18 cellular contexts compared by ENCODE assay signal in the genomic region with DNA sequence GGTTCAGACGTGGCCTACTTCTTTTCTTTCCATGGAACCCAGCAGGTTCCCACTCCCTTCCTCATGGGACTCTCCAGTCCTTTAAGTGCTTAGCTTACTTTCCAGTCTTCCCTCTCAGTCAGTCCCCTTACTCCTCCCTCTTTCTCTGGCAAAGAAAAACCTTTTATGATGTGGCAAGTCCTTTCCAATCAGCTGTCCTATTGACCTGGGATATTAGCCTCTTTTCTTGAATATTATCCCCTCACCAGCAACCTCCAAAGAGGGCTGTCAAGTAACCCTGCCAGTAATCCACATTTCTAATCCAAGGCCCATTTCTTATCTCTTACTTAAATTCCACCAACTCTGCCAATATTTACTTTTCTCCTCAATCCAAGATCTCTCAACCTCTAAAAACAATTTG. TPM values are rescaled to one million over a fixed set of nuclear protein-coding genes. Genes with fewer than 3 reads are reported as not detected.
DNase-seq lines count a peak whose midpoint lies in the region; ATAC-seq and TF ChIP-seq lines count a peak whose summit lies in the region.
"Had no signal": no experiment of that assay in that cellular context is flagged by ENCODE, and none has a peak within 500 bp of the region (broad histone marks: within the 10 kb centered on the region; RNA-seq: fewer than 3 reads in every experiment).

No MANE protein-coding gene starts in this region.

- peak overlapping the region; percentile 2 for H3K27ac Mint-ChIP-seq in stimulated activated memory B cell treated with anti-CD40 and anti-IgM and Interleukin-4, amounts not matched to agents 10 μg/mL and 1 μg/mL and 100 μg/mL, for 72 hours
- H3K27ac Mint-ChIP-seq: GM23338 had no signal

- H3K36me3 Mint-ChIP-seq in stimulated activated memory B cell treated with anti-CD40 and anti-IgM and Interleukin-4, amounts not matched to agents 10 μg/mL and 1 μg/mL and 100 μg/mL, for 72 hours, result peaks cover 54% of the 10 kb centered on the region

- intact Hi-C loops in Right ventricle myocardium inferior (cut with DNase I), result no loop called here
- intact Hi-C loops in cardiac septum (cut with DNase I), result no loop called here
- intact Hi-C loops in left lung (cut with DNase I), result loop anchor here in 1 of 2 donors (10.0 kb wide), 1 partner anchor 72 kb away; no protein-coding TSS in a partner anchor

- no peaks in the 10 kb centered on the region for H3K27me3 Mint-ChIP-seq in stimulated activated memory B cell treated with anti-CD40 and anti-IgM and Interleukin-4, amounts not matched to agents 10 μg/mL and 1 μg/mL and 100 μg/mL, for 72 hours

- TF ChIP-seq CTCF in VCaP (conservative IDR thresholded peaks at IDR 0.05) (no peak), left lung (IDR thresholded peaks at IDR 0.05) (no peak)

- H3K27me3 ChIP-seq in left lung, result no peaks in the 10 kb centered on the region

- no peaks in the 10 kb centered on the region for H3K9me3 ChIP-seq in left lung

- H3K36me3 ChIP-seq in left lung, result no peaks in the 10 kb centered on the region

- no peak for DNase-seq in Right ventricle myocardium inferior (ENCODE audit: missing footprints)
- DNase-seq in cardiac septum (ENCODE audit: low spot score), result no peak
- DNase-seq in left lung, result no peak
- DNase-seq in Ammon's horn (ENCODE audit: low spot score), result no peak
- DNase-seq in NCI-H187 (lab: John Stamatoyannopoulos, UW), result no peak
- no peak for DNase-seq in NCI-H69 (lab: John Stamatoyannopoulos, UW)
- DNase-seq: DMS79, NCI-H1436 treated with DMSO at 0.1 percent for 48 hours, NCI-H2107, SHP77 treated with DMSO at 0.1 percent for 48 hours had no signal

- no peak overlapping the region for H3K4me3 Mint-ChIP-seq in stimulated activated memory B cell treated with anti-CD40 and anti-IgM and Interleukin-4, amounts not matched to agents 10 μg/mL and 1 μg/mL and 100 μg/mL, for 72 hours
- H3K4me3 Mint-ChIP-seq: CD14-positive monocyte, GM23338 had no signal

- ATAC-seq in Right ventricle myocardium inferior (peak; percentile 13), left lung (peak; percentile 22)
- ATAC-seq in stimulated activated memory B cell treated with anti-CD40 and anti-IgM and Interleukin-4, amounts not matched to agents 10 μg/mL and 1 μg/mL and 100 μg/mL, for 72 hours, result no peak
- ATAC-seq: GM12878, GM23338 had no signal

- peaks cover 13 to 24% of the 10 kb centered on the region in 2 donors for H3K4me1 ChIP-seq in left lung

- H3K27ac ChIP-seq in VCaP, result peak overlapping the region; percentile 97
- H3K27ac ChIP-seq in left lung, result peak overlapping the region in 1 of 2 donors; percentile 55
- H3K27ac ChIP-seq: HL-60 had no signal

- H3K9me3 Mint-ChIP-seq in stimulated activated memory B cell treated with anti-CD40 and anti-IgM and Interleukin-4, amounts not matched to agents 10 μg/mL and 1 μg/mL and 100 μg/mL, for 72 hours, result no peaks in the 10 kb centered on the region
- H3K9me3 Mint-ChIP-seq: GM23338 had no signal

- H3K4me1 Mint-ChIP-seq in stimulated activated memory B cell treated with anti-CD40 and anti-IgM and Interleukin-4, amounts not matched to agents 10 μg/mL and 1 μg/mL and 100 μg/mL, for 72 hours, result peaks cover 17% of the 10 kb centered on the region

- no peak overlapping the region for H3K4me3 ChIP-seq in left lung
- H3K4me3 ChIP-seq: GM12878, GM23338, K562 had no signal

RNA-seq across cellular contexts. Expression of gene NHEJ1, which starts 33.4 kb away (rescaled TPM):
- total RNA-seq in Right ventricle myocardium inferior, result 9.7 TPM
- total RNA-seq in cardiac septum, result 6.7 TPM
- total RNA-seq in left lung, result 10 to 100 TPM; 14.0 to 16.4 TPM

RNA-seq across cellular contexts. Expression of gene SLC23A3, which starts 42.6 kb away (rescaled TPM):
- 0.87 TPM for total RNA-seq in Right ventricle myocardium inferior
- 0.48 TPM for total RNA-seq in cardiac septum
- 1 to 10 TPM; 3.8 to 4.4 TPM for total RNA-seq in left lung
- total RNA-seq: G401 had no signal

RNA-seq across cellular contexts. Expression of gene CNPPD1, which starts 49.5 kb away (rescaled TPM):
- 72.7 TPM for total RNA-seq in Right ventricle myocardium inferior
- 67.6 TPM for total RNA-seq in cardiac septum
- total RNA-seq in left lung, result 10 to 100 TPM; 59.0 to 68.2 TPM

RNA-seq across cellular contexts. Expression of gene RETREG2, which starts 50.8 kb away (rescaled TPM):
- total RNA-seq in Right ventricle myocardium inferior (37.4 TPM), cardiac septum (31.2 TPM), left lung (10 to 100 TPM; 84.6 to 85.4 TPM)
